In genomic region chr3:10248984-10249748, GRCh38 we compare ENCODE assay signal across 8 cellular contexts. TPM values are rescaled to one million over a fixed set of nuclear protein-coding genes. Genes with fewer than 3 reads are reported as not detected.
DNase-seq lines count a peak whose midpoint lies in the region; ATAC-seq and TF ChIP-seq lines count a peak whose summit lies in the region.

No MANE protein-coding gene starts in this region.

- peaks cover 0 to 10% (median 5%) of the 10 kb centered on the region in 3 donors for H3K9me3 Mint-ChIP-seq in T-cell

- peaks cover 6% of the 10 kb centered on the region for H3K9me3 ChIP-seq in iPS-15b (ENCODE audit: control insufficient read depth, insufficient read depth, low read length)

- H3K4me1 Mint-ChIP-seq in T-cell, result peaks cover 53 to 60% (median 56%) of the 10 kb centered on the region in 3 donors

- H3K4me3 ChIP-seq in AG04449 (ENCODE audit: low read depth, low read length) (peak overlapping the region; percentile 84), astrocyte of the spinal cord (ENCODE audit: low read depth, low read length) (peak overlapping the region; percentile 65), iPS-15b (ENCODE audit: low read depth, low read length) (peak overlapping the region; percentile 86)

- no peaks in the 10 kb centered on the region for H3K27me3 Mint-ChIP-seq in T-cell

- CTCF ChIA-PET in AG04449 (lab: Yijun Ruan, JAX), result interaction anchor here (1.4 to 2.1 kb wide), 4 partner anchors 11 to 98 kb away, joined by 4 to 8 read pairs (median 6); no protein-coding TSS in a partner anchor
- CTCF ChIA-PET in T-cell (lab: Charles Lee), result interaction anchor here (0.7 to 2.5 kb wide), 2 partner anchors 14 to 259 kb away, joined by 3 to 20 read pairs; no protein-coding TSS in a partner anchor

- in situ Hi-C loops in astrocyte of the spinal cord (cut with HindIII; ENCODE audit: low sequenced_read_pairs), result no loop called here

- no peak for TF ChIP-seq CTCF in AG04449 (IDR thresholded peaks at IDR 0.05; ENCODE audit: insufficient read depth, low read length, missing control alignments)
- no peak for TF ChIP-seq CTCF in astrocyte of the spinal cord (IDR thresholded peaks at IDR 0.05; ENCODE audit: low read depth, low read length)

- peak overlapping the region; percentile 71 for H3K9ac ChIP-seq in iPS-15b (ENCODE audit: low read depth, low read length)

- H3K4me3 Mint-ChIP-seq in T-cell, result peak overlapping the region; percentile 92 to 99 (median 97)

- POLR2A ChIA-PET in AG04449 (lab: Yijun Ruan, JAX) (interaction anchor here (1.4 kb wide), 1 partner anchor 44 kb away, joined by 3 read pairs; no protein-coding TSS in a partner anchor), T-cell (lab: Charles Lee) (interaction anchor here (0.6 to 0.7 kb wide), 3 partner anchors 15 to 316 kb away, joined by 5 to 9 read pairs (median 7); partner anchors contain the start of gene CRELD1 (in 1 of the 2))

- H3K36me3 ChIP-seq in iPS-15b (ENCODE audit: control insufficient read depth, insufficient read depth, low read length), result peaks cover 6% of the 10 kb centered on the region

- no peak for DNase-seq in AG04449 (ENCODE audit: low read depth, low spot score)
- DNase-seq in T-cell, result peak in 32 of 34 experiments; percentile 9 to 51 (median 28)
- DNase-seq in astrocyte of the spinal cord (ENCODE audit: low read depth, low spot score), result no peak
- peak; percentile 35 to 79 for DNase-seq in stimulated activated CD4-positive, alpha-beta T cell treated with anti-CD3 and anti-CD28 coated beads, Interleukin-12 subunit alpha, Interleukin-12 subunit beta, amount 100 ng/mL, for 24 hours (ENCODE audit: low read depth in 2 of 2)
- DNase-seq in Ammon's horn (ENCODE audit: low spot score), result no peak
- no peak for DNase-seq in NCI-H1105 treated with DMSO at 0.1 percent for 48 hours (lab: John Stamatoyannopoulos, UW)

- H3K27ac Mint-ChIP-seq in T-cell, result peak overlapping the region; percentile 93 to 97

- peaks cover 36% of the 10 kb centered on the region for H3K36me3 Mint-ChIP-seq in T-cell

- peaks cover 9% of the 10 kb centered on the region for H3K4me1 ChIP-seq in iPS-15b (ENCODE audit: control insufficient read depth, insufficient read depth, low read length)

- peak; percentile 23 for ATAC-seq in GM21717 (IDR thresholded peaks at IDR 0.05; ENCODE audit: unreplicated experiment)
- peak in 2 of 4 experiments; percentile 11 to 17 for ATAC-seq in T-cell (replicated peaks in 1 of 4)

- H3K27me3 ChIP-seq in iPS-15b (ENCODE audit: control insufficient read depth, insufficient read depth, low read length), result peaks cover 6% of the 10 kb centered on the region

RNA-seq across cellular contexts. Expression of gene TATDN2, which starts 0.9 kb away (rescaled TPM):
- total RNA-seq in T-cell, result 10 to 100 TPM; 58.9 to 82.3 (median 79.9) TPM

RNA-seq across cellular contexts. Expression of gene GHRL, which starts 43.6 kb away (rescaled TPM):
- 1 to 10 TPM in 1 of 5 donors, under 1 TPM in 3, not detected in 1; 0.29 to 1.7 (median 0.61) TPM for total RNA-seq in T-cell

Comparison
In these comparisons a context has a peak if more than half of its experiments do, and no peak if none do; other contexts are left out.
1. DNase-seq: peak in T-cell (32 of 34) and stimulated activated CD4-positive, alpha-beta T cell treated with anti-CD3 and anti-CD28 coated beads, Interleukin-12 subunit alpha, Interleukin-12 subunit beta, amount 100 ng/mL, for 24 hours (2 of 2); none in AG04449 (single experiment), astrocyte of the spinal cord (single experiment), Ammon's horn (single experiment) and NCI-H1105 treated with DMSO at 0.1 percent for 48 hours (single experiment).
2. Peak in every context shown above with its lines, with median percentiles within 50 percentile points of each other: H3K4me3 ChIP-seq.